Comparison of ENCODE assay signal across 11 cellular contexts in genomic region chr6:128569737-128570438, GRCh38. TPM values are rescaled to one million over a fixed set of nuclear protein-coding genes. Genes with fewer than 3 reads are reported as not detected.
DNase-seq lines count a peak whose midpoint lies in the region; ATAC-seq, FAIRE-seq and TF ChIP-seq lines count a peak whose summit lies in the region.
"Had no signal": no experiment of that assay in that cellular context is flagged by ENCODE, and none has a peak within 500 bp of the region (broad histone marks: within the 10 kb centered on the region; RNA-seq: fewer than 3 reads in every experiment).

No MANE protein-coding gene starts in this region.

- POLR2A ChIA-PET in naive thymus-derived CD4-positive, alpha-beta T cell (lab: Charles Lee): no interaction called here

- H3K9me3 Mint-ChIP-seq in naive thymus-derived CD4-positive, alpha-beta T cell: peaks cover 0 to 4% (median 0%) of the 10 kb centered on the region in 11 donors
- H3K9me3 Mint-ChIP-seq: stimulated activated effector memory CD8-positive, alpha-beta T cell treated with anti-CD3 and anti-CD28 coated beads, Interleukin-12 subunit alpha, Interleukin-12 subunit beta, amount 100 ng/mL, for 72 hours had no signal

- CTCF ChIA-PET in naive thymus-derived CD4-positive, alpha-beta T cell (lab: Charles Lee): no interaction called here

- H3K27me3 Mint-ChIP-seq in naive thymus-derived CD4-positive, alpha-beta T cell: peaks cover 0 to 4% (median 0%) of the 10 kb centered on the region in 5 donors
- H3K27me3 Mint-ChIP-seq: B cell had no signal

- H3K4me1 Mint-ChIP-seq in naive thymus-derived CD4-positive, alpha-beta T cell: peaks cover 0 to 5% (median 0%) of the 10 kb centered on the region in 7 donors
- H3K4me1 Mint-ChIP-seq: B cell; stimulated activated effector memory CD8-positive, alpha-beta T cell treated with anti-CD3 and anti-CD28 coated beads, Interleukin-12 subunit alpha, Interleukin-12 subunit beta, amount 100 ng/mL, for 72 hours had no signal

- FAIRE-seq in urothelium cell line (lab: Jason Lieb, UNC): no peak

- no peak overlapping the region for H3K4me3 ChIP-seq in naive thymus-derived CD4-positive, alpha-beta T cell (ENCODE audit: low read length)

- no peaks in the 10 kb centered on the region for H3K9me3 ChIP-seq in naive thymus-derived CD4-positive, alpha-beta T cell (ENCODE audit: control insufficient read depth in 2 of 3, low read length in 3 of 3)

- intact Hi-C loops in naive thymus-derived CD4-positive, alpha-beta T cell (cut with micrococcal nuclease): no loop called here

- H3K36me3 Mint-ChIP-seq in naive thymus-derived CD4-positive, alpha-beta T cell: no peaks in the 10 kb centered on the region
- H3K36me3 Mint-ChIP-seq: stimulated activated effector memory CD8-positive, alpha-beta T cell treated with anti-CD3 and anti-CD28 coated beads, Interleukin-12 subunit alpha, Interleukin-12 subunit beta, amount 100 ng/mL, for 72 hours had no signal

- DNase-seq in NCI-H2171 treated with DMSO at 0.1 percent for 48 hours (lab: John Stamatoyannopoulos, UW) (peak; percentile 51), NCI-H2171 (lab: John Stamatoyannopoulos, UW) (no peak), hepatic stellate cell (ENCODE audit: low spot score) (peak; percentile 66), urothelium cell line (ENCODE audit: low spot score) (peak; percentile 82), NCI-H1092 (lab: John Stamatoyannopoulos, UW) (no peak), cortex of kidney (lab: John Stamatoyannopoulos, UW) (no peak)
- DNase-seq in naive thymus-derived CD4-positive, alpha-beta T cell: no peak
- DNase-seq: activated T-cell treated with anti-CD3 and anti-CD28 coated beads, Interleukin-2, amount 50 U/mL, for 72 hours had no signal

- no peak for TF ChIP-seq CTCF in VCaP (conservative IDR thresholded peaks at IDR 0.05)

- no peaks in the 10 kb centered on the region for H3K36me3 ChIP-seq in naive thymus-derived CD4-positive, alpha-beta T cell (ENCODE audit: control insufficient read depth in 2 of 3, insufficient read depth in 3 of 3, low read length in 3 of 3)

- H3K4me1 ChIP-seq in naive thymus-derived CD4-positive, alpha-beta T cell (ENCODE audit: control insufficient read depth in 2 of 2, insufficient read depth in 2 of 2, low read length in 2 of 2): no peaks in the 10 kb centered on the region

- H3K27ac ChIP-seq in VCaP: peak overlapping the region; percentile 73
- no peak overlapping the region for H3K27ac ChIP-seq in naive thymus-derived CD4-positive, alpha-beta T cell (ENCODE audit: low read depth, low read length)

- ATAC-seq in naive thymus-derived CD4-positive, alpha-beta T cell: no peak
- ATAC-seq: activated T-cell treated with anti-CD3 and anti-CD28 coated beads, Interleukin-2, amount 50 U/mL, for 72 hours; stimulated activated effector memory CD8-positive, alpha-beta T cell treated with anti-CD3 and anti-CD28 coated beads, Interleukin-12 subunit alpha, Interleukin-12 subunit beta, amount 100 ng/mL, for 72 hours had no signal

- H3K27ac Mint-ChIP-seq in naive thymus-derived CD4-positive, alpha-beta T cell: no peak overlapping the region
- H3K27ac Mint-ChIP-seq: activated T-cell treated with anti-CD3 and anti-CD28 coated beads, Interleukin-2, amount 50 U/mL, for 72 hours; B cell; stimulated activated effector memory CD8-positive, alpha-beta T cell treated with anti-CD3 and anti-CD28 coated beads, Interleukin-12 subunit alpha, Interleukin-12 subunit beta, amount 100 ng/mL, for 72 hours had no signal

- no peaks in the 10 kb centered on the region for H3K27me3 ChIP-seq in naive thymus-derived CD4-positive, alpha-beta T cell (ENCODE audit: control insufficient read depth in 2 of 2, insufficient read depth in 2 of 2, low read length in 2 of 2)

- H3K4me3 Mint-ChIP-seq in naive thymus-derived CD4-positive, alpha-beta T cell: no peak overlapping the region
- H3K4me3 Mint-ChIP-seq: activated T-cell treated with anti-CD3 and anti-CD28 coated beads, Interleukin-2, amount 50 U/mL, for 72 hours; B cell; stimulated activated effector memory CD8-positive, alpha-beta T cell treated with anti-CD3 and anti-CD28 coated beads, Interleukin-12 subunit alpha, Interleukin-12 subunit beta, amount 100 ng/mL, for 72 hours had no signal

RNA-seq across cellular contexts. Expression of gene PTPRK, which starts 49.5 kb away (rescaled TPM):
- 1 to 10 TPM; 1.6 to 6.5 (median 3.9) TPM for total RNA-seq in naive thymus-derived CD4-positive, alpha-beta T cell
- 1 to 10 TPM; 1.3 to 2.3 TPM for polyA plus RNA-seq in naive thymus-derived CD4-positive, alpha-beta T cell

Comparison
In these comparisons a context has a peak if more than half of its experiments do, and no peak if none do; other contexts are left out.
1. DNase-seq: peak in NCI-H2171 treated with DMSO at 0.1 percent for 48 hours (single experiment), hepatic stellate cell (single experiment) and urothelium cell line (single experiment); none in NCI-H2171 (single experiment), NCI-H1092 (single experiment), cortex of kidney (single experiment) and naive thymus-derived CD4-positive, alpha-beta T cell (0 of 9).